ENCODE assay signal across 21 cellular contexts in the genomic region with DNA sequence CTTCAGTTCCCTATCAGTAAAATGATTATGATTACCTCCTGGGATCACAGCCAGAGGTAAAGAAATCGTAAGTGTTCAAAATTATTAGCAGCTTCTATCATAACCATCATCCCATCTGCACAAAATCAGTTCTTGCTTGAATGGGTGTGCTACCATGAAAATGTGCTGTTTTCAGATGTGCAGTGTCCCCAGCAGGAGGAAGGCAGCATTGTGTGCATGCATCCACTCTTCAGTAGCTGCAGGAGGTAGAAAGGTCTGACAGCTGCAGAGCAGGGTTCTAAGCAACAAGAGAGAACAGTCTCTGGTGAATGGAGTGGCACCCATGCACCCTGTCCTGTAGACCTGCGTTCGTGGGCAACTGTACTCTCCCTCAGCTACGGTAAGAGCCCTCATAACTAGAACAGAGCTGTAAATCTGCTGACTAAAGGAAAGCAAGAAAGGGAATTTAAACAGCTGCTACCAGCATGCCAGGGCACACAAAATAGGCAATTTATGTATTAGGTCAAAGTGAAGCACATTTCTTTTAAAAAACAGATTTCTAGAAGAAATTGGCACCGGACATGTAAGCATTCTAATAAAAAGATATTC. TPM values are rescaled to one million over a fixed set of nuclear protein-coding genes. Genes with fewer than 3 reads are reported as not detected.
"Had no signal": no experiment of that assay in that cellular context is flagged by ENCODE, and none has a peak within 500 bp of the region (broad histone marks: within the 10 kb centered on the region; RNA-seq: fewer than 3 reads in every experiment).

No MANE protein-coding gene starts in this region.

- ATAC-seq: left lobe of liver; stimulated activated effector memory CD8-positive, alpha-beta T cell treated with anti-CD3 and anti-CD28 coated beads, Interleukin-12 subunit alpha, Interleukin-12 subunit beta, amount 100 ng/mL, for 72 hours; WTC11 had no signal

- FAIRE-seq: endometrium, islet of Langerhans had no signal

- H3K27ac ChIP-seq: cardiac muscle cell, dorsolateral prefrontal cortex, esophagus muscularis mucosa, ovary, thyroid gland, uterus had no signal

- H3K9me3 ChIP-seq: esophagus muscularis mucosa, ovary, thyroid gland, uterus had no signal

- DNase-seq: activated CD4-positive, alpha-beta memory T cell treated with anti-CD3 and anti-CD28 coated beads, Interleukin-2, amount 10 ng/mL, durations not matched to agents 7 days and 5 days; activated CD4-positive, alpha-beta T cell treated with anti-CD3 and anti-CD28 coated beads for 4 hours; activated effector memory CD4-positive, alpha-beta T cell treated with Interleukin-2 at 50 U/mL for 16 hours; activated naive CD4-positive, alpha-beta T cell treated with anti-CD3 and anti-CD28 coated beads, Interleukin-2, amount 50 U/mL, for 16 hours; activated T-cell treated with anti-CD3 and anti-CD28 coated beads, Interleukin-2, amount 50 U/mL, for 24 hours; dorsolateral prefrontal cortex; midbrain; ovary; stimulated activated CD4-positive, alpha-beta T cell treated with anti-CD3 and anti-CD28 coated beads, Interleukin-1b, Interleukin-23, amount 100 ng/mL, for 48 hours; thyroid gland; uterus had no signal

- H3K4me3 ChIP-seq: cardiac muscle cell, dorsolateral prefrontal cortex, esophagus muscularis mucosa, ovary, thyroid gland, uterus had no signal

- H3K4me1 ChIP-seq: esophagus muscularis mucosa, thyroid gland, uterus had no signal

RNA-seq across cellular contexts. Expression of gene VSTM2A, which starts 21.2 kb away (rescaled TPM):
- total RNA-seq: activated CD4-positive, alpha-beta memory T cell treated with anti-CD3 and anti-CD28 coated beads, Interleukin-2, amount 10 ng/mL, durations not matched to agents 7 days and 5 days; cardiac muscle cell; left lobe of liver; lung microvascular endothelial cell; myocyte; ovary had no signal
- polyA plus RNA-seq: adipose tissue had no signal
